8 cellular contexts compared by ENCODE assay signal in the genomic region with DNA sequence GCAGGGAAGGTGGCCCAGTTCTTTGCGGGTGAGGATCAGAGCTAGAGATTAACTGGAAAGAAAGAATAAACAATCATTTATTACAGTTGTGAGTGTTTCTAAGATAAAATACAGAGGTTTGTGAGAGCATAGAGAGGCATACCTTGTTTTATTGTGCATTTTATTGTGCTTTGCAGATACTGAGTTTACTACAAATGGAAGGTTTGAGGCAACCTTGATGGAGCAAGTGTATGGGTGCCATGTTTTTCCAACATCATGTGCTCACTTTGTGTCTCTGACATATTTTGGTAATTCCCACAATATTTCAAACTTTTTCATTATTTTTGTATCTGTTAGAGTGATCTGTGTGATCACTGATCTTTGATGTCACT. TPM values are rescaled to one million over a fixed set of nuclear protein-coding genes. Genes with fewer than 3 reads are reported as not detected.
DNase-seq lines count a peak whose midpoint lies in the region; ATAC-seq and TF ChIP-seq lines count a peak whose summit lies in the region.

No MANE protein-coding gene starts in this region.

- ATAC-seq in T-cell (replicated peaks in 1 of 4) (no peak), gastroesophageal sphincter (no peak)

- peaks cover 34% of the 10 kb centered on the region in 3 donors for H3K4me1 Mint-ChIP-seq in T-cell

- H3K27ac ChIP-seq in gastroesophageal sphincter = peak overlapping the region; percentile 75 to 92 (median 88)
- peak overlapping the region; percentile 79 to 91 (median 88) for H3K27ac ChIP-seq in spleen

- WGBS in gastroesophageal sphincter (ENCODE audit: low coverage in 1 of 2), 2 donors = 8 to 17% methylated on average over 1 of the region's 1 CpG
- 39 to 56% (median 43%) methylated on average over 1 of the region's 1 CpG for WGBS in spleen, 5 donors

- DNase-seq in DMS 273 (lab: John Stamatoyannopoulos, UW; ENCODE audit: unreplicated experiment) (peak; percentile 43), DMS 273 treated with DMSO at 0.1 percent for 48 hours (lab: John Stamatoyannopoulos, UW) (no peak), T-cell (no peak), spleen (no peak), NCI-H82 (lab: John Stamatoyannopoulos, UW) (no peak), NCI-H2171 treated with DMSO at 0.1 percent for 48 hours (lab: John Stamatoyannopoulos, UW) (no peak), amygdala (lab: John Stamatoyannopoulos, UW) (no peak)

- CTCF ChIA-PET in T-cell (lab: Charles Lee) = interaction anchor here in 1 of 2 donors (0.7 to 2.2 kb wide), 4 partner anchors 25 to 394 kb away, joined by 3 to 19 read pairs (median 6); a partner anchor contains a TSS

- intact Hi-C loops in spleen (cut with DNase I; ENCODE audit: low total_unique reads) = no loop called here

- H3K4me3 Mint-ChIP-seq in T-cell = peak overlapping the region; percentile 92 to 94 (median 93)

- TF ChIP-seq CTCF in gastroesophageal sphincter (IDR thresholded peaks at IDR 0.05) (no peak), spleen (IDR thresholded peaks at IDR 0.05 in 8 of 11, conservative IDR thresholded peaks at IDR 0.05 in 3 of 11) (no peak)

- H3K4me3 ChIP-seq in gastroesophageal sphincter = peak overlapping the region; percentile 61 to 78
- H3K4me3 ChIP-seq in spleen = peak overlapping the region; percentile 39 to 76 (median 52)

- POLR2A ChIA-PET in T-cell (lab: Charles Lee) = interaction anchor here (0.7 to 1.8 kb wide), 5 partner anchors 19 to 203 kb away, joined by 3 to 7 read pairs (median 4); a partner anchor contains a TSS

- no peaks in the 10 kb centered on the region for H3K9me3 ChIP-seq in gastroesophageal sphincter
- H3K9me3 ChIP-seq in spleen = no peaks in the 10 kb centered on the region

- H3K27me3 ChIP-seq in gastroesophageal sphincter (no peaks in the 10 kb centered on the region), spleen (replicated peaks in 1 of 7) (no peaks in the 10 kb centered on the region)

- peak overlapping the region; percentile 93 to 97 for H3K27ac Mint-ChIP-seq in T-cell

- H3K4me1 ChIP-seq in gastroesophageal sphincter = peaks cover 5 to 21% (median 13%) of the 10 kb centered on the region in 3 donors
- peaks cover 6 to 29% (median 22%) of the 10 kb centered on the region in 6 donors for H3K4me1 ChIP-seq in spleen

- H3K27me3 Mint-ChIP-seq in T-cell = no peaks in the 10 kb centered on the region

- TF ChIP-seq POLR2A in gastroesophageal sphincter (IDR thresholded peaks at IDR 0.05) (no peak), spleen (IDR thresholded peaks at IDR 0.05) (no peak)

- H3K36me3 ChIP-seq in gastroesophageal sphincter = no peaks in the 10 kb centered on the region
- no peaks in the 10 kb centered on the region for H3K36me3 ChIP-seq in spleen

- no peaks in the 10 kb centered on the region for H3K36me3 Mint-ChIP-seq in T-cell

- H3K9me3 Mint-ChIP-seq in T-cell = no peaks in the 10 kb centered on the region

- no peak for TF ChIP-seq EP300 in gastroesophageal sphincter (IDR thresholded peaks at IDR 0.05)

RNA-seq across cellular contexts. Expression of a gene that starts 0.7 kb away (rescaled TPM):
- total RNA-seq in T-cell = 1 to 10 TPM; 1.0 to 4.2 (median 2.8) TPM
- total RNA-seq in gastroesophageal sphincter = 1 to 10 TPM in 2 of 4 donors, under 1 TPM in 2; 0.31 to 1.2 (median 0.91) TPM
- total RNA-seq in spleen = 1 to 10 TPM; 1.7 to 4.3 (median 2.7) TPM
- 1 to 10 TPM; 1.2 to 2.5 (median 1.7) TPM for polyA plus RNA-seq in spleen

RNA-seq across cellular contexts. Expression of a gene that starts 32.0 kb away (rescaled TPM):
- total RNA-seq in T-cell (10 to 100 TPM; 10.1 to 19.4 (median 15.9) TPM), gastroesophageal sphincter (10 to 100 TPM in 3 of 4 donors, 1 to 10 TPM in 1; 9.6 to 13.0 (median 11.2) TPM), spleen (10 to 100 TPM in 6 of 7 donors, 1 to 10 TPM in 1; 9.2 to 18.0 (median 10.7) TPM)
- 10 to 100 TPM; 10.2 to 14.4 (median 11.7) TPM for polyA plus RNA-seq in spleen

RNA-seq across cellular contexts. Expression of a gene that starts 41.2 kb away (rescaled TPM):
- 10 to 100 TPM; 28.8 to 44.9 (median 35.0) TPM for total RNA-seq in T-cell
- total RNA-seq in gastroesophageal sphincter = 100 to 1,000 TPM in 2 of 4 donors, 10 to 100 TPM in 2; 86.3 to 127 (median 107) TPM
- total RNA-seq in spleen = 10 to 100 TPM; 36.9 to 65.2 (median 50.7) TPM
- 10 to 100 TPM; 24.9 to 38.4 (median 29.9) TPM for polyA plus RNA-seq in spleen
